Comparison of ENCODE assay signal across 7 cellular contexts in the genomic region with DNA sequence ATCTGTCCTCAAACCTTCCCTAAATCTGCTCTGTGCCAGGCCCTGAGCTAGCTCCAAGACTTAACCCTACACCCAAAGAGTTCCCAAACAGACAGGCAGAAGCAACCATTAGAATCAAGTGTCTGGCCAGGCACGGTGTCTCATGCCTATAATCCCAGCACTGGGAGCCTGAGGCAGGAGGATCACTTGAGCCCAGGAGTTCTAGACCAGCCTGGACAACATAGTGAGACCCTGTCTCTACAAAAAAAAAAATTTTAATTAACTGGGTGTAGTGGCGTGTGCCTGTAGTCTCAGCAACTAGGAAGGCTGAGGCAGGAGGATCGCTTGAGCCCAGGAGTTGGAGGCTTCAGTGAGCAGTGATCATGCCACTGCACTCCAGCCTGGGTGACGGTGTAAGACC. TPM values are rescaled to one million over a fixed set of nuclear protein-coding genes. Genes with fewer than 3 reads are reported as not detected.
DNase-seq lines count a peak whose midpoint lies in the region; ATAC-seq and TF ChIP-seq lines count a peak whose summit lies in the region.
"Not testable (repeated sequence)": the region's sequence is repeated elsewhere in the genome, so short reads cannot be mapped to it uniquely, and the experiment has no call there.

No MANE protein-coding gene starts in this region.

- not testable (repeated sequence) for H3K4me2 ChIP-seq in neural progenitor cell

- H3K4me3 ChIP-seq in left ventricle myocardium inferior; neural progenitor cell; subcutaneous abdominal adipose tissue (ENCODE audit: low read depth in 1 of 5, low read length in 5 of 5): not testable (repeated sequence)

- H3K9ac ChIP-seq in neural progenitor cell; subcutaneous abdominal adipose tissue (ENCODE audit: low read length in 5 of 5): not testable (repeated sequence)

- DNase-seq in HFFc6; WTC11 (ENCODE audit: low spot score); activated T-cell treated with anti-CD3 and anti-CD28 coated beads, Interleukin-2, amount 50 U/mL, for 24 hours; activated naive CD8-positive, alpha-beta T cell treated with anti-CD3 and anti-CD28 coated beads, Interleukin-2, amount 10 ng/mL, durations not matched to agents 7 days and 5 days; left ventricle myocardium inferior; neural progenitor cell (ENCODE audit: low spot score): not testable (repeated sequence)

- ATAC-seq in WTC11; activated naive CD8-positive, alpha-beta T cell treated with anti-CD3 and anti-CD28 coated beads, Interleukin-2, amount 10 ng/mL, durations not matched to agents 7 days and 5 days (ENCODE audit: low read depth): not testable (repeated sequence)

- intact Hi-C loops in left ventricle myocardium inferior (cut with micrococcal nuclease), result not testable (repeated sequence)

- H3K4me1 Mint-ChIP-seq in HFFc6 (ENCODE audit: low read depth) (peaks cover 31% of the 10 kb centered on the region), WTC11 (peaks cover 28% of the 10 kb centered on the region), neural progenitor cell (peaks cover 40% of the 10 kb centered on the region)
- H3K4me1 Mint-ChIP-seq in activated T-cell treated with anti-CD3 and anti-CD28 coated beads, Interleukin-2, amount 50 U/mL, for 24 hours (ENCODE audit: low read depth), result peaks cover 32% of the 10 kb centered on the region
- H3K4me1 Mint-ChIP-seq in activated naive CD8-positive, alpha-beta T cell treated with anti-CD3 and anti-CD28 coated beads, Interleukin-2, amount 10 ng/mL, durations not matched to agents 7 days and 5 days, result peaks cover 30% of the 10 kb centered on the region

- not testable (repeated sequence) for H2AFZ ChIP-seq in neural progenitor cell (replicated peaks)

- not testable (repeated sequence) for H3K9me3 ChIP-seq in left ventricle myocardium inferior (replicated peaks); neural progenitor cell (ENCODE audit: low read depth); subcutaneous abdominal adipose tissue (ENCODE audit: control insufficient read depth in 5 of 5, low read length in 5 of 5)

- H3K4me1 ChIP-seq in left ventricle myocardium inferior, result peaks cover 35% of the 10 kb centered on the region
- peaks cover 18% of the 10 kb centered on the region for H3K4me1 ChIP-seq in neural progenitor cell
- H3K4me1 ChIP-seq in subcutaneous abdominal adipose tissue (ENCODE audit: control insufficient read depth in 5 of 5, insufficient read depth in 5 of 5, low read length in 5 of 5), result peaks cover 4 to 48% (median 33%) of the 10 kb centered on the region in 5 donors

- not testable (repeated sequence) for H3K4me3 Mint-ChIP-seq in HFFc6; WTC11; activated T-cell treated with anti-CD3 and anti-CD28 coated beads, Interleukin-2, amount 50 U/mL, for 24 hours; activated naive CD8-positive, alpha-beta T cell treated with anti-CD3 and anti-CD28 coated beads, Interleukin-2, amount 10 ng/mL, durations not matched to agents 7 days and 5 days; neural progenitor cell

- POLR2A ChIA-PET in WTC11 (lab: Charles Lee), result interaction anchor here (0.6 kb wide), 1 partner anchor 16 kb away, joined by 3 read pairs; no protein-coding TSS in a partner anchor
- POLR2A ChIA-PET in activated naive CD8-positive, alpha-beta T cell treated with anti-CD3 and anti-CD28 coated beads, Interleukin-2, amount 10 ng/mL, durations not matched to agents 7 days and 5 days (lab: Charles Lee), result interaction anchor here (0.9 to 9.9 kb wide), 7 partner anchors 9 to 100 kb away, joined by 3 to 216 read pairs (median 9); partner anchors contain the start of genes LGALS1, NOL12 and SH3BP1

- H3K27ac Mint-ChIP-seq in HFFc6, result peak overlapping the region; percentile 16; the same call in 1 of the 2 replicates
- H3K27ac Mint-ChIP-seq in WTC11, result 0 out of 2 replicates have a peak overlapping the region, but pooled peaks have one; percentile 33
- peak overlapping the region; percentile 75 for H3K27ac Mint-ChIP-seq in activated T-cell treated with anti-CD3 and anti-CD28 coated beads, Interleukin-2, amount 50 U/mL, for 24 hours
- peak overlapping the region; percentile 59 for H3K27ac Mint-ChIP-seq in activated naive CD8-positive, alpha-beta T cell treated with anti-CD3 and anti-CD28 coated beads, Interleukin-2, amount 10 ng/mL, durations not matched to agents 7 days and 5 days
- peak overlapping the region; percentile 84 for H3K27ac Mint-ChIP-seq in neural progenitor cell

- TF ChIP-seq CTCF in HFFc6 (IDR thresholded peaks at IDR 0.05); WTC11 (IDR thresholded peaks at IDR 0.05); left ventricle myocardium inferior (IDR thresholded peaks at IDR 0.05; ENCODE audit: borderline replicate concordance); neural progenitor cell (IDR thresholded peaks at IDR 0.05): not testable (repeated sequence)

- H3K27ac ChIP-seq in left ventricle myocardium inferior (replicated peaks) (peak overlapping the region; percentile 50), subcutaneous abdominal adipose tissue (ENCODE audit: low read depth, low read length) (peak overlapping the region; percentile 18)
- H3K27ac ChIP-seq in neural progenitor cell, result not testable (repeated sequence)

- not testable (repeated sequence) for H3K27me3 Mint-ChIP-seq in HFFc6 (ENCODE audit: insufficient read depth); WTC11 (ENCODE audit: low read depth); activated T-cell treated with anti-CD3 and anti-CD28 coated beads, Interleukin-2, amount 50 U/mL, for 24 hours; activated naive CD8-positive, alpha-beta T cell treated with anti-CD3 and anti-CD28 coated beads, Interleukin-2, amount 10 ng/mL, durations not matched to agents 7 days and 5 days; neural progenitor cell (ENCODE audit: insufficient read depth, low read depth)

- H4K20me1 ChIP-seq in neural progenitor cell (ENCODE audit: low read depth), result peaks cover 25% of the 10 kb centered on the region

- CTCF ChIA-PET in WTC11 (lab: Charles Lee), result interaction anchor here (0.6 to 12.1 kb wide), 6 partner anchors 15 to 90 kb away, joined by 3 to 161 read pairs (median 11); partner anchors contain the start of gene SH3BP1

- H3K27me3 ChIP-seq in left ventricle myocardium inferior (ENCODE audit: low read depth); neural progenitor cell; subcutaneous abdominal adipose tissue (ENCODE audit: control insufficient read depth in 5 of 5, insufficient read depth in 4 of 5, low read length in 5 of 5): not testable (repeated sequence)

- H3K9me3 Mint-ChIP-seq in HFFc6; WTC11; activated T-cell treated with anti-CD3 and anti-CD28 coated beads, Interleukin-2, amount 50 U/mL, for 24 hours; activated naive CD8-positive, alpha-beta T cell treated with anti-CD3 and anti-CD28 coated beads, Interleukin-2, amount 10 ng/mL, durations not matched to agents 7 days and 5 days; neural progenitor cell: not testable (repeated sequence)

- not testable (repeated sequence) for H3F3A ChIP-seq in neural progenitor cell (ENCODE audit: low read depth)

- peaks cover 26% of the 10 kb centered on the region for H3K79me2 ChIP-seq in neural progenitor cell (ENCODE audit: low read depth)

- not testable (repeated sequence) for H3K36me3 Mint-ChIP-seq in HFFc6 (ENCODE audit: low read depth); neural progenitor cell
- peaks cover 18% of the 10 kb centered on the region for H3K36me3 Mint-ChIP-seq in WTC11
- peaks cover 59% of the 10 kb centered on the region for H3K36me3 Mint-ChIP-seq in activated T-cell treated with anti-CD3 and anti-CD28 coated beads, Interleukin-2, amount 50 U/mL, for 24 hours (ENCODE audit: low read depth)
- H3K36me3 Mint-ChIP-seq in activated naive CD8-positive, alpha-beta T cell treated with anti-CD3 and anti-CD28 coated beads, Interleukin-2, amount 10 ng/mL, durations not matched to agents 7 days and 5 days, result peaks cover 22% of the 10 kb centered on the region

- not testable (repeated sequence) for H3K36me3 ChIP-seq in left ventricle myocardium inferior, neural progenitor cell
- peaks cover 0 to 14% (median 2%) of the 10 kb centered on the region in 5 donors for H3K36me3 ChIP-seq in subcutaneous abdominal adipose tissue (ENCODE audit: control insufficient read depth in 5 of 5, insufficient read depth in 5 of 5, low read length in 5 of 5)

RNA-seq across cellular contexts. Expression of gene PDXP, which starts 1.9 kb away (rescaled TPM):
- total RNA-seq in HFFc6 (2021; fragmentation: NEBNext Ultra II Directional; extraction: Animal tissue kit (Norgen Biotek cat#: 25700)), result 10 to 100 TPM; 15.3 to 24.5 (median 18.4) TPM
- total RNA-seq in WTC11 (2021) (36.1 to 42.5 TPM (median 42.3 TPM) in 3 replicates), left ventricle myocardium inferior (23.9 TPM), neural progenitor cell (ENCODE audit: low replicate concordance) (25.1 and 57.0 TPM in 2 replicates)
- 10 to 100 TPM; 16.4 to 16.6 TPM for total RNA-seq in activated naive CD8-positive, alpha-beta T cell treated with anti-CD3 and anti-CD28 coated beads, Interleukin-2, amount 10 ng/mL, durations not matched to agents 7 days and 5 days

RNA-seq across cellular contexts. Expression of gene SH3BP1, which starts 17.1 kb away (rescaled TPM):
- 10 to 100 TPM; 15.9 to 26.3 (median 23.0) TPM for total RNA-seq in HFFc6 (2021; fragmentation: NEBNext Ultra II Directional; extraction: Animal tissue kit (Norgen Biotek cat#: 25700))
- total RNA-seq in WTC11 (2021), result 35.4 to 39.4 TPM (median 36.6 TPM) in 3 replicates
- 100 to 1,000 TPM; 157 to 169 TPM for total RNA-seq in activated naive CD8-positive, alpha-beta T cell treated with anti-CD3 and anti-CD28 coated beads, Interleukin-2, amount 10 ng/mL, durations not matched to agents 7 days and 5 days
- 2.5 TPM for total RNA-seq in left ventricle myocardium inferior
- 10.3 and 10.9 TPM in 2 replicates for total RNA-seq in neural progenitor cell (ENCODE audit: low replicate concordance)

RNA-seq across cellular contexts. Expression of gene LGALS1, which starts 18.9 kb away (rescaled TPM):
- 1,000 to 10,000 TPM; 5,326 to 7,192 (median 6,673) TPM for total RNA-seq in HFFc6 (2021; fragmentation: NEBNext Ultra II Directional; extraction: Animal tissue kit (Norgen Biotek cat#: 25700))
- 17.3 to 23.5 TPM (median 19.2 TPM) in 3 replicates for total RNA-seq in WTC11 (2021)
- total RNA-seq in activated naive CD8-positive, alpha-beta T cell treated with anti-CD3 and anti-CD28 coated beads, Interleukin-2, amount 10 ng/mL, durations not matched to agents 7 days and 5 days, result 1,000 to 10,000 TPM; 1,082 to 1,187 TPM
- total RNA-seq in left ventricle myocardium inferior, result 843 TPM
- total RNA-seq in neural progenitor cell (ENCODE audit: low replicate concordance), result 14.9 and 42.9 TPM in 2 replicates

RNA-seq across cellular contexts. Expression of gene NOL12, which starts 29.6 kb away (rescaled TPM):
- 10 to 100 TPM; 17.7 to 29.6 (median 26.9) TPM for total RNA-seq in HFFc6 (2021; fragmentation: NEBNext Ultra II Directional; extraction: Animal tissue kit (Norgen Biotek cat#: 25700))
- total RNA-seq in WTC11 (2021), result 20.3 to 24.9 TPM (median 22.0 TPM) in 3 replicates
- 10 to 100 TPM; 42.8 to 50.4 TPM for total RNA-seq in activated naive CD8-positive, alpha-beta T cell treated with anti-CD3 and anti-CD28 coated beads, Interleukin-2, amount 10 ng/mL, durations not matched to agents 7 days and 5 days
- 12.8 TPM for total RNA-seq in left ventricle myocardium inferior
- 23.7 and 28.7 TPM in 2 replicates for total RNA-seq in neural progenitor cell (ENCODE audit: low replicate concordance)

RNA-seq across cellular contexts. Expression of gene TRIOBP, which starts 40.3 kb away (rescaled TPM):
- 10 to 100 TPM; 74.3 to 92.5 (median 91.6) TPM for total RNA-seq in HFFc6 (2021; fragmentation: NEBNext Ultra II Directional; extraction: Animal tissue kit (Norgen Biotek cat#: 25700))
- total RNA-seq in WTC11 (2021) (54.0 to 58.9 TPM (median 56.8 TPM) in 3 replicates), left ventricle myocardium inferior (86.5 TPM), neural progenitor cell (ENCODE audit: low replicate concordance) (25.2 and 51.0 TPM in 2 replicates)
- total RNA-seq in activated naive CD8-positive, alpha-beta T cell treated with anti-CD3 and anti-CD28 coated beads, Interleukin-2, amount 10 ng/mL, durations not matched to agents 7 days and 5 days, result 10 to 100 TPM; 41.4 to 44.4 TPM

Comparison
In these comparisons a context has a peak if more than half of its experiments do, and no peak if none do; other contexts are left out.
1. H3K27ac Mint-ChIP-seq: peak in every context shown above with its lines; median percentile 84 in neural progenitor cell; 75 in activated T-cell treated with anti-CD3 and anti-CD28 coated beads, Interleukin-2, amount 50 U/mL, for 24 hours; 59 in activated naive CD8-positive, alpha-beta T cell treated with anti-CD3 and anti-CD28 coated beads, Interleukin-2, amount 10 ng/mL, durations not matched to agents 7 days and 5 days; 33 in WTC11; 16 in HFFc6.
2. RNA of gene LGALS1, which starts 18.9 kb away (total RNA-seq): 5,326 to 7,192 TPM in HFFc6, 1,082 to 1,187 TPM in activated naive CD8-positive, alpha-beta T cell treated with anti-CD3 and anti-CD28 coated beads, Interleukin-2, amount 10 ng/mL, durations not matched to agents 7 days and 5 days and 843 TPM in left ventricle myocardium inferior (single experiment); 17.3 to 23.5 TPM in WTC11 and 14.9 to 42.9 TPM in neural progenitor cell; every median in the first group is over 10 times any median in the second.